Comparison of ENCODE assay signal across 19 cellular contexts in the genomic region with DNA sequence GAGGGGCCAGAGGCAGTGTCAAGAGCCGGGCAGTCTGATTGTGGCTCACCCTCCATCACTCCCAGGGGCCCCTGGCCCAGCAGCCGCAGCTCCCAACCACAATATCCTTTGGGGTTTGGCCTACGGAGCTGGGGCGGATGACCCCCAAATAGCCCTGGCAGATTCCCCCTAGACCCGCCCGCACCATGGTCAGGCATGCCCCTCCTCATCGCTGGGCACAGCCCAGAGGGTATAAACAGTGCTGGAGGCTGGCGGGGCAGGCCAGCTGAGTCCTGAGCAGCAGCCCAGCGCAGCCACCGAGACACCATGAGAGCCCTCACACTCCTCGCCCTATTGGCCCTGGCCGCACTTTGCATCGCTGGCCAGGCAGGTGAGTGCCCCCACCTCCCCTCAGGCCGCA. TPM values are rescaled to one million over a fixed set of nuclear protein-coding genes. Genes with fewer than 3 reads are reported as not detected.
DNase-seq lines count a peak whose midpoint lies in the region; ATAC-seq and TF ChIP-seq lines count a peak whose summit lies in the region.
"Had no signal": no experiment of that assay in that cellular context is flagged by ENCODE, and none has a peak within 500 bp of the region (broad histone marks: within the 10 kb centered on the region; RNA-seq: fewer than 3 reads in every experiment).

Gene BGLAP, plus strand, starts transcription at position 259 of the 400 bp plus-strand sequence. Its CDS starts 48 bp downstream, at position 307.

- H3K27ac ChIP-seq in RWPE1 = peak within 1 kb of the TSS; percentile 89
- H3K27ac ChIP-seq: testis had no signal

- CTCF ChIA-PET in activated CD8-positive, alpha-beta T cell treated with anti-CD3 and anti-CD28 coated beads, Interleukin-2, amount 10 ng/mL, durations not matched to agents 7 days and 5 days (lab: Charles Lee) = interaction anchor here (1.0 kb wide), 1 partner anchor 18 kb away, joined by 4 read pairs; no protein-coding TSS in a partner anchor
- CTCF ChIA-PET in activated CD8-positive, alpha-beta T cell treated with anti-CD3 and anti-CD28 coated beads for 36 hours (lab: Charles Lee) = interaction anchor here (0.8 to 1.6 kb wide), 3 partner anchors 9 to 96 kb away, joined by 3 to 4 read pairs (median 4); no protein-coding TSS in a partner anchor
- CTCF ChIA-PET in RWPE1 (lab: Yijun Ruan, JAX) = interaction anchor here (0.7 to 1.2 kb wide), 2 partner anchors 12 to 17 kb away, joined by 3 to 4 read pairs; no protein-coding TSS in a partner anchor

- peaks cover 34% of the 10 kb centered on the region for H3K4me1 Mint-ChIP-seq in activated CD8-positive, alpha-beta T cell treated with anti-CD3 and anti-CD28 coated beads, Interleukin-2, amount 10 ng/mL, durations not matched to agents 7 days and 5 days (ENCODE audit: low read depth)
- peaks cover 17% of the 10 kb centered on the region for H3K4me1 Mint-ChIP-seq in activated CD8-positive, alpha-beta T cell treated with anti-CD3 and anti-CD28 coated beads for 36 hours (ENCODE audit: low read depth)
- peaks cover 15 to 23% of the 10 kb centered on the region in 2 donors for H3K4me1 Mint-ChIP-seq in effector memory CD8-positive, alpha-beta T cell (ENCODE audit: low read depth in 2 of 2)
- H3K4me1 Mint-ChIP-seq in stimulated activated effector memory CD8-positive, alpha-beta T cell treated with anti-CD3 and anti-CD28 coated beads, Interleukin-12 subunit alpha, Interleukin-12 subunit beta, amount 100 ng/mL, for 72 hours = peaks cover 33% of the 10 kb centered on the region

- H3K9me3 Mint-ChIP-seq in activated CD8-positive, alpha-beta T cell treated with anti-CD3 and anti-CD28 coated beads, Interleukin-2, amount 10 ng/mL, durations not matched to agents 7 days and 5 days (ENCODE audit: insufficient read depth) = no peaks in the 10 kb centered on the region
- H3K9me3 Mint-ChIP-seq in activated CD8-positive, alpha-beta T cell treated with anti-CD3 and anti-CD28 coated beads for 36 hours = no peaks in the 10 kb centered on the region
- no peaks in the 10 kb centered on the region for H3K9me3 Mint-ChIP-seq in effector memory CD8-positive, alpha-beta T cell
- no peaks in the 10 kb centered on the region for H3K9me3 Mint-ChIP-seq in stimulated activated effector memory CD8-positive, alpha-beta T cell treated with anti-CD3 and anti-CD28 coated beads, Interleukin-12 subunit alpha, Interleukin-12 subunit beta, amount 100 ng/mL, for 72 hours
- H3K9me3 Mint-ChIP-seq: activated naive CD4-positive, alpha-beta T cell treated with anti-CD3 and anti-CD28 coated beads, Interleukin-2, amount 50 U/mL, for 24 hours; CD4-positive, CD25-positive, alpha-beta regulatory T cell; central memory CD8-positive, alpha-beta T cell; naive thymus-derived CD4-positive, alpha-beta T cell; T-helper 2 cell treated with Interferon-gamma antibody and Interleukin-4, amounts not matched to agents 5 μg/mL and 100 μg/mL, for 36 hours had no signal

- DNase-seq in activated CD8-positive, alpha-beta T cell treated with anti-CD3 and anti-CD28 coated beads, Interleukin-2, amount 10 ng/mL, durations not matched to agents 7 days and 5 days = no peak
- DNase-seq in activated CD8-positive, alpha-beta T cell treated with anti-CD3 and anti-CD28 coated beads for 36 hours = no peak
- no peak for DNase-seq in RWPE1 (ENCODE audit: low spot score)
- DNase-seq in effector memory CD8-positive, alpha-beta T cell = no peak
- no peak for DNase-seq in stimulated activated effector memory CD8-positive, alpha-beta T cell treated with anti-CD3 and anti-CD28 coated beads, Interleukin-12 subunit alpha, Interleukin-12 subunit beta, amount 100 ng/mL, for 72 hours (ENCODE audit: low spot score in 2 of 2)
- no peak for DNase-seq in NCI-H2171 treated with DMSO at 0.1 percent for 48 hours (lab: John Stamatoyannopoulos, UW)
- DNase-seq in 8988T = no peak
- DNase-seq in NCI-H226 = no peak
- DNase-seq: activated CD4-positive, alpha-beta T cell treated with anti-CD3 and anti-CD28 coated beads for 1 hour; CD4-positive, CD25-positive, alpha-beta regulatory T cell; DND-41; naive thymus-derived CD4-positive, alpha-beta T cell; NCI-H2081 treated with DMSO at 0.1 percent for 48 hours; Right ventricle myocardium superior; testis had no signal

- H3K36me3 Mint-ChIP-seq in activated CD8-positive, alpha-beta T cell treated with anti-CD3 and anti-CD28 coated beads, Interleukin-2, amount 10 ng/mL, durations not matched to agents 7 days and 5 days (ENCODE audit: low read depth) = peaks cover 17% of the 10 kb centered on the region
- H3K36me3 Mint-ChIP-seq in activated CD8-positive, alpha-beta T cell treated with anti-CD3 and anti-CD28 coated beads for 36 hours (ENCODE audit: low read depth) = peaks cover 12% of the 10 kb centered on the region
- peaks cover 44% of the 10 kb centered on the region for H3K36me3 Mint-ChIP-seq in effector memory CD8-positive, alpha-beta T cell (ENCODE audit: insufficient read depth)
- peaks cover 81% of the 10 kb centered on the region for H3K36me3 Mint-ChIP-seq in stimulated activated effector memory CD8-positive, alpha-beta T cell treated with anti-CD3 and anti-CD28 coated beads, Interleukin-12 subunit alpha, Interleukin-12 subunit beta, amount 100 ng/mL, for 72 hours

- POLR2A ChIA-PET in activated CD8-positive, alpha-beta T cell treated with anti-CD3 and anti-CD28 coated beads, Interleukin-2, amount 10 ng/mL, durations not matched to agents 7 days and 5 days (lab: Charles Lee) = no interaction called here
- POLR2A ChIA-PET in activated CD8-positive, alpha-beta T cell treated with anti-CD3 and anti-CD28 coated beads for 36 hours (lab: Charles Lee) = interaction anchor here (1.0 to 1.1 kb wide), 2 partner anchors 9 to 15 kb away, joined by 3 read pairs; no protein-coding TSS in a partner anchor
- POLR2A ChIA-PET in RWPE1 (lab: Yijun Ruan, JAX; ENCODE audit: low non-redundant PET) = no interaction called here

- no peak for ATAC-seq in activated CD8-positive, alpha-beta T cell treated with anti-CD3 and anti-CD28 coated beads, Interleukin-2, amount 10 ng/mL, durations not matched to agents 7 days and 5 days
- no peak for ATAC-seq in activated CD8-positive, alpha-beta T cell treated with anti-CD3 and anti-CD28 coated beads for 36 hours
- ATAC-seq in effector memory CD8-positive, alpha-beta T cell (replicated peaks) = no peak
- no peak for ATAC-seq in stimulated activated effector memory CD8-positive, alpha-beta T cell treated with anti-CD3 and anti-CD28 coated beads, Interleukin-12 subunit alpha, Interleukin-12 subunit beta, amount 100 ng/mL, for 72 hours
- ATAC-seq: left ventricle myocardium superior; naive thymus-derived CD4-positive, alpha-beta T cell had no signal

- TF ChIP-seq CTCF in activated CD8-positive, alpha-beta T cell treated with anti-CD3 and anti-CD28 coated beads for 36 hours (IDR thresholded peaks at IDR 0.05) = no peak
- no peak for TF ChIP-seq CTCF in RWPE1 (conservative IDR thresholded peaks at IDR 0.05; ENCODE audit: low read depth)

- no peaks in the 10 kb centered on the region for H3K27me3 Mint-ChIP-seq in activated CD8-positive, alpha-beta T cell treated with anti-CD3 and anti-CD28 coated beads, Interleukin-2, amount 10 ng/mL, durations not matched to agents 7 days and 5 days (ENCODE audit: low read depth)
- H3K27me3 Mint-ChIP-seq in activated CD8-positive, alpha-beta T cell treated with anti-CD3 and anti-CD28 coated beads for 36 hours = no peaks in the 10 kb centered on the region
- no peaks in the 10 kb centered on the region for H3K27me3 Mint-ChIP-seq in effector memory CD8-positive, alpha-beta T cell
- H3K27me3 Mint-ChIP-seq: activated naive CD4-positive, alpha-beta T cell treated with anti-CD3 and anti-CD28 coated beads, Interleukin-2, amount 50 U/mL, for 24 hours; CD4-positive, CD25-positive, alpha-beta regulatory T cell; central memory CD8-positive, alpha-beta T cell had no signal

- peak within 1 kb of the TSS; percentile 39 for H3K27ac Mint-ChIP-seq in activated CD8-positive, alpha-beta T cell treated with anti-CD3 and anti-CD28 coated beads, Interleukin-2, amount 10 ng/mL, durations not matched to agents 7 days and 5 days
- no peak within 1 kb of the TSS for H3K27ac Mint-ChIP-seq in activated CD8-positive, alpha-beta T cell treated with anti-CD3 and anti-CD28 coated beads for 36 hours
- H3K27ac Mint-ChIP-seq in effector memory CD8-positive, alpha-beta T cell = peak within 1 kb of the TSS; percentile 13 to 71
- H3K27ac Mint-ChIP-seq in stimulated activated effector memory CD8-positive, alpha-beta T cell treated with anti-CD3 and anti-CD28 coated beads, Interleukin-12 subunit alpha, Interleukin-12 subunit beta, amount 100 ng/mL, for 72 hours = peak within 1 kb of the TSS; percentile 26
- H3K27ac Mint-ChIP-seq: activated naive CD4-positive, alpha-beta T cell treated with anti-CD3 and anti-CD28 coated beads, Interleukin-2, amount 50 U/mL, for 24 hours; T-helper 2 cell treated with Interferon-gamma antibody and Interleukin-4, amounts not matched to agents 5 μg/mL and 100 μg/mL, for 36 hours had no signal

- intact Hi-C loops in activated CD8-positive, alpha-beta T cell treated with anti-CD3 and anti-CD28 coated beads for 36 hours (cut with micrococcal nuclease) = no loop called here

- H3K4me3 Mint-ChIP-seq in activated CD8-positive, alpha-beta T cell treated with anti-CD3 and anti-CD28 coated beads, Interleukin-2, amount 10 ng/mL, durations not matched to agents 7 days and 5 days = no peak within 1 kb of the TSS
- H3K4me3 Mint-ChIP-seq in activated CD8-positive, alpha-beta T cell treated with anti-CD3 and anti-CD28 coated beads for 36 hours = no peak within 1 kb of the TSS
- no peak within 1 kb of the TSS for H3K4me3 Mint-ChIP-seq in effector memory CD8-positive, alpha-beta T cell
- no peak within 1 kb of the TSS for H3K4me3 Mint-ChIP-seq in stimulated activated effector memory CD8-positive, alpha-beta T cell treated with anti-CD3 and anti-CD28 coated beads, Interleukin-12 subunit alpha, Interleukin-12 subunit beta, amount 100 ng/mL, for 72 hours
- H3K4me3 Mint-ChIP-seq: activated naive CD4-positive, alpha-beta T cell treated with anti-CD3 and anti-CD28 coated beads, Interleukin-2, amount 50 U/mL, for 24 hours; central memory CD8-positive, alpha-beta T cell; T-helper 2 cell treated with Interferon-gamma antibody and Interleukin-4, amounts not matched to agents 5 μg/mL and 100 μg/mL, for 36 hours had no signal

RNA-seq across cellular contexts. Expression of gene BGLAP, which starts in this region (rescaled TPM):
- total RNA-seq in activated CD8-positive, alpha-beta T cell treated with anti-CD3 and anti-CD28 coated beads, Interleukin-2, amount 10 ng/mL, durations not matched to agents 7 days and 5 days = 1 to 10 TPM; 2.8 TPM
- 1 to 10 TPM; 2.2 to 2.5 TPM for total RNA-seq in activated CD8-positive, alpha-beta T cell treated with anti-CD3 and anti-CD28 coated beads for 36 hours
